1 cellular context compared by ENCODE assay signal in the genomic region with DNA sequence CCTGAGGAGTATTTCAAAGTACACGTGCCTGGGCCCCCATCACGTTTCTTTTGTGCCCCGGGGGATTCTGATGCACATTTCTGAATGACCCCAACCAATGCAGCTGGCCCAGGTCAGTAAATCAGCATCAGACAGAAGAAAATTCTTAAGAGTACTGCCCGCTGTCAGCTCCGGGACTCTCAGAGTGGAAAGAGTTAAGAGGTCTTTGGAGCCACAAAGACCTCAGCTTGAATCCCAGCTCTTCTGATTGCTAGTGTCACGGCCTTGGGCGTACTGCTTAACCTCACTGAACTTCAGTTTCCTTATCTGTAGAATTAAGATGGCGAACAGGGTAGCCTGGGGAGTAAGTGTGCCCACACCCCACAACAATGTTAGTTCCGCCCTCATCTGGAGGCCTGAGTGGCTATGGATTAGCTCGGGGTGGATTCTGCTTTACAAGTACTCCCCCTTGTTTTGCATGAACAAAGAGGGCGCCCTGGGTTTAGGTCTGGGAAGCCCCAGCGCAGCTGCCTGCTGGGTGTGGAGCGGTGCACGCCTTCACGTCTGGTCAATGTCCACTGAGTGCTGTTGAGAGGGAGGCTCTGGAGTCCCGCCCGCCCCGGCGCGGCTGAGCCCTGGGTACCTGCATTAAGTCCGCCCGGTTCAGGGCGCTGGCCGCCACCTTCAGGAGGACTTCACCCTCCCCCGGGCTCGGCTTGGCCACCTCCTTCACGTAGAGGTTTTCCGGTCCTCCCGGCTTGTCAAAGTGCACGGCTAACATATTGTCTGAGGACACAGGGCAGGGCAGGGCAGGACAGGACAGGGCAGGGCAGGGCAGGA.
A peak's percentile ranks its signal among the peaks of the same experiment; 100 is the strongest.
TF ChIP-seq lines count a peak whose summit lies in the region.

No MANE protein-coding gene starts in this region.

TF ChIP-seq in HepG2, 621 proteins besides CTCF, POLR2A, EP300 and RAD21 (continued from another document and continues in another):
- TF ChIP-seq, protein P1, sequence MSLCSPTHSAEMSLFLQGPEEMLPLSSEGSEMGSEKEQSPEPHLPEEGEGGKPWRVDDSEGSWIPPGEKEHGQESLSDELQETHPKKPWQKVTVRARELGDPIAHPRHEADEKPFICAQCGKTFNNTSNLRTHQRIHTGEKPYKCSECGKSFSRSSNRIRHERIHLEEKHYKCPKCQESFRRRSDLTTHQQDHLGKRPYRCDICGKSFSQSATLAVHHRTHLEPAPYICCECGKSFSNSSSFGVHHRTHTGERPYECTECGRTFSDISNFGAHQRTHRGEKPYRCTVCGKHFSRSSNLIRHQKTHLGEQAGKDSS (CRISPR knock-in tag; IDR thresholded peaks at IDR 0.05; ENCODE audit: borderline replicate concordance, low read depth), result no peak
- TF ChIP-seq SOX5 (CRISPR knock-in tag; IDR thresholded peaks at IDR 0.05; ENCODE audit: borderline replicate concordance) (peak; percentile 74; the same call in 1 of the 2 replicates), ZFAT (CRISPR knock-in tag; conservative IDR thresholded peaks at IDR 0.05) (no peak), ZBTB7B (CRISPR knock-in tag; IDR thresholded peaks at IDR 0.05) (no peak), HIC2 (CRISPR knock-in tag; IDR thresholded peaks at IDR 0.05; ENCODE audit: low read depth) (no peak), MED13 (CRISPR knock-in tag; IDR thresholded peaks at IDR 0.05) (no peak), REL (CRISPR knock-in tag; conservative IDR thresholded peaks at IDR 0.05) (peak; percentile 77; the same call in 1 of the 2 replicates), ETV6 (CRISPR knock-in tag; conservative IDR thresholded peaks at IDR 0.05) (peak; percentile 58), SRSF9 (IDR thresholded peaks at IDR 0.05; ENCODE audit: borderline replicate concordance, insufficient read depth, low read depth, low read length, poor library complexity, severe bottlenecking) (no peak), HNRNPK (IDR thresholded peaks at IDR 0.05; ENCODE audit: low read depth, low read length, poor library complexity, severe bottlenecking) (no peak), ZNF552 (CRISPR knock-in tag; IDR thresholded peaks at IDR 0.05; ENCODE audit: borderline replicate concordance) (no peak; the same call in 1 of the 2 replicates), ZNF614 (CRISPR knock-in tag; IDR thresholded peaks at IDR 0.05; ENCODE audit: borderline replicate concordance) (no peak; the same call in 1 of the 2 replicates), HNF4G (IDR thresholded peaks at IDR 0.05; ENCODE audit: borderline replicate concordance, low read depth, low read length) (peak; percentile 85), HNF4G (CRISPR knock-in tag; IDR thresholded peaks at IDR 0.05; ENCODE audit: borderline replicate concordance, low read depth) (peak; percentile 77), ZMYM4 (CRISPR knock-in tag; IDR thresholded peaks at IDR 0.05) (no peak), AHR (CRISPR knock-in tag; IDR thresholded peaks at IDR 0.05) (peak; percentile 23; the same call in 1 of the 2 replicates), SMC3 (IDR thresholded peaks at IDR 0.05; ENCODE audit: low read length) (peak; percentile 22; the same call in 1 of the 2 replicates), ZNF510 (CRISPR knock-in tag; IDR thresholded peaks at IDR 0.05; ENCODE audit: low read depth) (no peak; the same call in 1 of the 2 replicates), ARNTL (CRISPR knock-in tag; IDR thresholded peaks at IDR 0.05) (no peak), ZNF281 (CRISPR knock-in tag; IDR thresholded peaks at IDR 0.05; ENCODE audit: borderline replicate concordance) (no peak; the same call in 1 of the 2 replicates), ZBTB44 (CRISPR knock-in tag; IDR thresholded peaks at IDR 0.05) (no peak), ZBTB20 (CRISPR knock-in tag; IDR thresholded peaks at IDR 0.05; ENCODE audit: borderline replicate concordance, low read depth) (no peak; the same call in 1 of the 2 replicates), ZNF34 (CRISPR knock-in tag; IDR thresholded peaks at IDR 0.05; ENCODE audit: borderline replicate concordance) (peak; percentile 71), NONO (IDR thresholded peaks at IDR 0.05) (no peak), NONO (CRISPR knock-in tag; conservative IDR thresholded peaks at IDR 0.05) (peak; percentile 99), LBX2 (CRISPR knock-in tag; IDR thresholded peaks at IDR 0.05; ENCODE audit: borderline replicate concordance) (no peak), KMT2B (CRISPR knock-in tag; IDR thresholded peaks at IDR 0.05) (peak; percentile 46; the same call in 1 of the 2 replicates), NKX3-1 (CRISPR knock-in tag; IDR thresholded peaks at IDR 0.05) (peak; percentile 21; the same call in 1 of the 2 replicates), PAX8 (CRISPR knock-in tag; IDR thresholded peaks at IDR 0.05; ENCODE audit: borderline replicate concordance) (no peak; the same call in none of the 2 replicates), ZNF629 (CRISPR knock-in tag; conservative IDR thresholded peaks at IDR 0.05) (peak; percentile 33; the same call in 1 of the 2 replicates), SIX4 (CRISPR knock-in tag; IDR thresholded peaks at IDR 0.05) (0 out of 2 replicates have a peak, but pooled peaks have one; percentile 32)
- TF ChIP-seq, protein P2, sequence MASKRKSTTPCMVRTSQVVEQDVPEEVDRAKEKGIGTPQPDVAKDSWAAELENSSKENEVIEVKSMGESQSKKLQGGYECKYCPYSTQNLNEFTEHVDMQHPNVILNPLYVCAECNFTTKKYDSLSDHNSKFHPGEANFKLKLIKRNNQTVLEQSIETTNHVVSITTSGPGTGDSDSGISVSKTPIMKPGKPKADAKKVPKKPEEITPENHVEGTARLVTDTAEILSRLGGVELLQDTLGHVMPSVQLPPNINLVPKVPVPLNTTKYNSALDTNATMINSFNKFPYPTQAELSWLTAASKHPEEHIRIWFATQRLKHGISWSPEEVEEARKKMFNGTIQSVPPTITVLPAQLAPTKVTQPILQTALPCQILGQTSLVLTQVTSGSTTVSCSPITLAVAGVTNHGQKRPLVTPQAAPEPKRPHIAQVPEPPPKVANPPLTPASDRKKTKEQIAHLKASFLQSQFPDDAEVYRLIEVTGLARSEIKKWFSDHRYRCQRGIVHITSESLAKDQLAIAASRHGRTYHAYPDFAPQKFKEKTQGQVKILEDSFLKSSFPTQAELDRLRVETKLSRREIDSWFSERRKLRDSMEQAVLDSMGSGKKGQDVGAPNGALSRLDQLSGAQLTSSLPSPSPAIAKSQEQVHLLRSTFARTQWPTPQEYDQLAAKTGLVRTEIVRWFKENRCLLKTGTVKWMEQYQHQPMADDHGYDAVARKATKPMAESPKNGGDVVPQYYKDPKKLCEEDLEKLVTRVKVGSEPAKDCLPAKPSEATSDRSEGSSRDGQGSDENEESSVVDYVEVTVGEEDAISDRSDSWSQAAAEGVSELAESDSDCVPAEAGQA (IDR thresholded peaks at IDR 0.05; ENCODE audit: low read depth), result peak; percentile 53; the same call in 1 of the 2 replicates
- TF ChIP-seq, protein P2 (CRISPR knock-in tag; IDR thresholded peaks at IDR 0.05; ENCODE audit: borderline replicate concordance), result no peak
- TF ChIP-seq, protein P3, sequence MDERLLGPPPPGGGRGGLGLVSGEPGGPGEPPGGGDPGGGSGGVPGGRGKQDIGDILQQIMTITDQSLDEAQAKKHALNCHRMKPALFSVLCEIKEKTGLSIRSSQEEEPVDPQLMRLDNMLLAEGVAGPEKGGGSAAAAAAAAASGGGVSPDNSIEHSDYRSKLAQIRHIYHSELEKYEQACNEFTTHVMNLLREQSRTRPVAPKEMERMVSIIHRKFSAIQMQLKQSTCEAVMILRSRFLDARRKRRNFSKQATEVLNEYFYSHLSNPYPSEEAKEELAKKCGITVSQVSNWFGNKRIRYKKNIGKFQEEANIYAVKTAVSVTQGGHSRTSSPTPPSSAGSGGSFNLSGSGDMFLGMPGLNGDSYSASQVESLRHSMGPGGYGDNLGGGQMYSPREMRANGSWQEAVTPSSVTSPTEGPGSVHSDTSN (CRISPR knock-in tag; IDR thresholded peaks at IDR 0.05), result no peak
- TF ChIP-seq, protein P4, sequence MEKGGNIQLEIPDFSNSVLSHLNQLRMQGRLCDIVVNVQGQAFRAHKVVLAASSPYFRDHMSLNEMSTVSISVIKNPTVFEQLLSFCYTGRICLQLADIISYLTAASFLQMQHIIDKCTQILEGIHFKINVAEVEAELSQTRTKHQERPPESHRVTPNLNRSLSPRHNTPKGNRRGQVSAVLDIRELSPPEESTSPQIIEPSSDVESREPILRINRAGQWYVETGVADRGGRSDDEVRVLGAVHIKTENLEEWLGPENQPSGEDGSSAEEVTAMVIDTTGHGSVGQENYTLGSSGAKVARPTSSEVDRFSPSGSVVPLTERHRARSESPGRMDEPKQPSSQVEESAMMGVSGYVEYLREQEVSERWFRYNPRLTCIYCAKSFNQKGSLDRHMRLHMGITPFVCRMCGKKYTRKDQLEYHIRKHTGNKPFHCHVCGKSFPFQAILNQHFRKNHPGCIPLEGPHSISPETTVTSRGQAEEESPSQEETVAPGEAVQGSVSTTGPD (CRISPR knock-in tag; IDR thresholded peaks at IDR 0.05), result no peak
- TF ChIP-seq, protein P5, sequence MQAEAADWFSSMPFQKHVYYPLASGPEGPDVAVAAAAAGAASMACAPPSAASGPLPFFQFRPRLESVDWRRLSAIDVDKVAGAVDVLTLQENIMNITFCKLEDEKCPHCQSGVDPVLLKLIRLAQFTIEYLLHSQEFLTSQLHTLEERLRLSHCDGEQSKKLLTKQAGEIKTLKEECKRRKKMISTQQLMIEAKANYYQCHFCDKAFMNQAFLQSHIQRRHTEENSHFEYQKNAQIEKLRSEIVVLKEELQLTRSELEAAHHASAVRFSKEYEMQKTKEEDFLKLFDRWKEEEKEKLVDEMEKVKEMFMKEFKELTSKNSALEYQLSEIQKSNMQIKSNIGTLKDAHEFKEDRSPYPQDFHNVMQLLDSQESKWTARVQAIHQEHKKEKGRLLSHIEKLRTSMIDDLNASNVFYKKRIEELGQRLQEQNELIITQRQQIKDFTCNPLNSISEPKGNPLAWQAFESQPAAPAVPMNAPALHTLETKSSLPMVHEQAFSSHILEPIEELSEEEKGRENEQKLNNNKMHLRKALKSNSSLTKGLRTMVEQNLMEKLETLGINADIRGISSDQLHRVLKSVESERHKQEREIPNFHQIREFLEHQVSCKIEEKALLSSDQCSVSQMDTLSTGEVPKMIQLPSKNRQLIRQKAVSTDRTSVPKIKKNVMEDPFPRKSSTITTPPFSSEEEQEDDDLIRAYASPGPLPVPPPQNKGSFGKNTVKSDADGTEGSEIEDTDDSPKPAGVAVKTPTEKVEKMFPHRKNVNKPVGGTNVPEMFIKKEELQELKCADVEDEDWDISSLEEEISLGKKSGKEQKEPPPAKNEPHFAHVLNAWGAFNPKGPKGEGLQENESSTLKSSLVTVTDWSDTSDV (CRISPR knock-in tag; IDR thresholded peaks at IDR 0.05), result no peak; the same call in 1 of the 2 replicates
